In the genomic region with DNA sequence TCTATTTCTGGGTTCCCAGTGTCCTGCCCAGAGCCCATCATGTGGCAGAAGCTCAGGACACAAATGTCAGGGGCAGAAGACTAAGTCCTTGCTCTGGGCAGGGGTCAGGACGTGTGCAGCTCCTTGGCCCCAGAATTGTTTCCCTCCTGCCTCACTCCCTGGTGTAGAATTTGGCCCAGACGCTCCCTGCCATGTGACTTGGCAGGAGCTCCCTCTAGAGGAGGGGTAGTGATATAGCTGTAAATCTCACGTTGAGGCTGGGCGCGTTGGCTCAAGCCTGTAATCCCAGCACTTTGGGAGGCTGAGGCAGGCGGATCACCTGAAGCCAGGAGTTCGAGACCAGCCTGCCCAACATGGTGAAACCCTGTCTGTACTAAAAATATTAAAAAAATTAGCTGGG, we compare ENCODE assay signal across 10 cellular contexts.
A peak's percentile ranks its signal among the peaks of the same experiment; 100 is the strongest.
DNase-seq lines count a peak whose midpoint lies in the region; ATAC-seq, FAIRE-seq and TF ChIP-seq lines count a peak whose summit lies in the region.
"Had no signal": no experiment of that assay in that cellular context is flagged by ENCODE, and none has a peak within 500 bp of the region (broad histone marks: within the 10 kb centered on the region; RNA-seq: fewer than 3 reads in every experiment).

No MANE protein-coding gene starts in this region.

- H3K9me3 ChIP-seq in Loucy (ENCODE audit: insufficient read depth, low read depth, low read length) = no peaks in the 10 kb centered on the region
- H3K9me3 ChIP-seq in K562 (replicated peaks; ENCODE audit: control insufficient read depth, insufficient read depth, low read depth, low read length) = 0 out of 2 replicates have a peak, but pooled peaks cover 2% of the 10 kb centered on the region
- no peaks in the 10 kb centered on the region for H3K9me3 ChIP-seq in osteoblast (ENCODE audit: low read depth, low read length)
- H3K9me3 ChIP-seq: vagina had no signal

- no peaks in the 10 kb centered on the region for H4K20me1 ChIP-seq in Loucy (ENCODE audit: insufficient read depth, low read length, poor library complexity, severe bottlenecking)
- H4K20me1 ChIP-seq in K562 (replicated peaks; ENCODE audit: control insufficient read depth, insufficient read depth, low read length) = no peaks in the 10 kb centered on the region
- H4K20me1 ChIP-seq in osteoblast (ENCODE audit: insufficient read depth, low read length) = no peaks in the 10 kb centered on the region

- TF ChIP-seq EP300 in K562 (IDR thresholded peaks at IDR 0.05; ENCODE audit: low read length) = no peak

- H3K79me2 ChIP-seq in Loucy (ENCODE audit: insufficient read depth, low read length) (no peaks in the 10 kb centered on the region), K562 (ENCODE audit: control insufficient read depth, insufficient read depth, low read length) (no peaks in the 10 kb centered on the region), osteoblast (ENCODE audit: insufficient read depth, low read length) (no peaks in the 10 kb centered on the region)

- peak; percentile 83 for FAIRE-seq in K562 (lab: Jason Lieb, UNC)

- CTCF ChIA-PET in K562 (lab: Yijun Ruan, JAX; ENCODE audit: low intra/inter-chr PET ratio) = no interaction called here

- H3F3A ChIP-seq in Loucy (ENCODE audit: low read depth) = no peaks in the 10 kb centered on the region

- no peak for TF ChIP-seq POLR2A in K562 (conservative IDR thresholded peaks at IDR 0.05)

- H3K4me2 ChIP-seq in Loucy (ENCODE audit: low read depth, low read length, poor library complexity, severe bottlenecking) (no peak overlapping the region), K562 (ENCODE audit: insufficient read depth, low read length) (no peak overlapping the region), osteoblast (ENCODE audit: insufficient read depth, low read length) (no peak overlapping the region)

- peak; percentile 88 for ATAC-seq in K562
- no peak for ATAC-seq in HG03095 (IDR thresholded peaks at IDR 0.05; ENCODE audit: unreplicated experiment)

- TF ChIP-seq CTCF in Loucy (conservative IDR thresholded peaks at IDR 0.05; ENCODE audit: low read length) (peak; percentile 63), K562 (IDR thresholded peaks at IDR 0.05 in 2 of 3, conservative IDR thresholded peaks at IDR 0.05 in 1 of 3; ENCODE audit: insufficient read depth in 2 of 3, low read depth in 1 of 3, low read length in 3 of 3) (peak; percentile 74 to 81 (median 80)), osteoblast (IDR thresholded peaks at IDR 0.05; ENCODE audit: extremely low read depth, low read depth, low read length) (peak; percentile 18)

- no peaks in the 10 kb centered on the region for H3K9me1 ChIP-seq in K562 (ENCODE audit: control insufficient read depth, insufficient read depth, low read length)

- H3K27ac ChIP-seq in K562 (ENCODE audit: extremely low read depth, low read depth, low read length) (no peak overlapping the region), osteoblast (ENCODE audit: low read depth, low read length) (no peak overlapping the region)
- H3K27ac ChIP-seq: epithelial cell of prostate, vagina had no signal

- H3K4me3 ChIP-seq in Loucy (ENCODE audit: low read length, poor library complexity, severe bottlenecking) (no peak overlapping the region), K562 (no peak overlapping the region), osteoblast (ENCODE audit: insufficient read depth, low read length) (no peak overlapping the region)
- H3K4me3 ChIP-seq: vagina had no signal

- H2AFZ ChIP-seq in Loucy (ENCODE audit: low read length) (no peak overlapping the region), K562 (ENCODE audit: low read depth, low read length) (0 out of 2 replicates have a peak overlapping the region, but pooled peaks have one; percentile 40), osteoblast (ENCODE audit: low read length) (no peak overlapping the region)

- H3K9ac ChIP-seq in Loucy (ENCODE audit: low read depth, low read length, poor library complexity, severe bottlenecking) = no peak overlapping the region
- H3K9ac ChIP-seq in K562 (ENCODE audit: insufficient read depth in 1 of 2, low read depth in 2 of 2, low read length in 2 of 2) = no peak overlapping the region

- 0% methylated on average over 7 of the region's 7 CpGs for WGBS in K562 (ENCODE audit: insufficient coverage, low coverage, missing lambda C conversion rate)

- POLR2A ChIA-PET in K562 (lab: Yijun Ruan, JAX) = interaction anchor here (0.6 to 1.0 kb wide), 3 partner anchors 32 to 102 kb away, joined by 3 read pairs; partner anchors contain the start of gene MTOR

- DNase-seq in NCI-H82 (lab: John Stamatoyannopoulos, UW) (peak; percentile 76), NCI-H82 treated with DMSO at 0.1 percent for 48 hours (lab: John Stamatoyannopoulos, UW; ENCODE audit: unreplicated experiment) (no peak), K562 (ENCODE audit: extremely low read depth in 1 of 4, low spot score in 3 of 4) (peak; percentile 65 to 72 (median 67)), osteoblast (ENCODE audit: insufficient read length, low spot score, missing footprints) (no peak), NCI-H1694 (lab: John Stamatoyannopoulos, UW) (no peak)
- no peak for DNase-seq in stimulated activated CD4-positive, alpha-beta T cell treated with anti-CD3 and anti-CD28 coated beads, Interleukin-4, amount 100 ng/mL, for 1 hour

- H3K4me1 ChIP-seq in Loucy (ENCODE audit: insufficient read depth, low read length, poor library complexity, severe bottlenecking) (no peaks in the 10 kb centered on the region), K562 (replicated peaks in 1 of 2; ENCODE audit: control insufficient read depth in 2 of 2, insufficient read depth in 2 of 2, low read length in 2 of 2) (peaks cover 0 to 3% of the 10 kb centered on the region in 2 experiments; a peak in 1 of 5 replicates), osteoblast (ENCODE audit: insufficient read depth, low read length) (no peaks in the 10 kb centered on the region)
- H3K4me1 ChIP-seq: vagina had no signal

- intact Hi-C loops in K562 (cut with micrococcal nuclease) = loop anchor here (1.0 to 5.0 kb wide), 4 partner anchors 27 to 327 kb away; no protein-coding TSS in a partner anchor

- H3K36me3 ChIP-seq in Loucy (ENCODE audit: insufficient read depth, low read length) (no peaks in the 10 kb centered on the region), K562 (ENCODE audit: control insufficient read depth, insufficient read depth, low read length) (no peaks in the 10 kb centered on the region), osteoblast (ENCODE audit: insufficient read depth, low read length) (no peaks in the 10 kb centered on the region)
- H3K36me3 ChIP-seq: vagina had no signal

- BruUV-seq in K562 (replicated peaks; lab: Mats Ljungman, UMichigan) = no TSS peak

- H3K27me3 ChIP-seq in Loucy (ENCODE audit: insufficient read depth, low read length, poor library complexity, severe bottlenecking) (no peaks in the 10 kb centered on the region), K562 (ENCODE audit: control insufficient read depth in 2 of 2, insufficient read depth in 2 of 2, low read length in 2 of 2) (peaks cover 16 to 53% of the 10 kb centered on the region in 2 experiments), osteoblast (ENCODE audit: insufficient read depth, low read length) (peaks cover 5% of the 10 kb centered on the region)
- H3K27me3 ChIP-seq: vagina had no signal

- TF ChIP-seq RAD21 in K562 (CRISPR knock-in tag; conservative IDR thresholded peaks at IDR 0.05 in 1 of 2, IDR thresholded peaks at IDR 0.05 in 1 of 2) = peak; percentile 37 to 81

- in situ Hi-C loops in K562 (cut with MboI) = no loop called here

- H3K9me2 ChIP-seq in Loucy (replicated peaks; ENCODE audit: low read depth, low read length) = no peaks in the 10 kb centered on the region

TF ChIP-seq in K562, 482 proteins besides CTCF, POLR2A, EP300 and RAD21 (continues in another document):
- TF ChIP-seq, protein P1, sequence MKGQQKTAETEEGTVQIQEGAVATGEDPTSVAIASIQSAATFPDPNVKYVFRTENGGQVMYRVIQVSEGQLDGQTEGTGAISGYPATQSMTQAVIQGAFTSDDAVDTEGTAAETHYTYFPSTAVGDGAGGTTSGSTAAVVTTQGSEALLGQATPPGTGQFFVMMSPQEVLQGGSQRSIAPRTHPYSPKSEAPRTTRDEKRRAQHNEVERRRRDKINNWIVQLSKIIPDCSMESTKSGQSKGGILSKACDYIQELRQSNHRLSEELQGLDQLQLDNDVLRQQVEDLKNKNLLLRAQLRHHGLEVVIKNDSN (CRISPR knock-in tag; IDR thresholded peaks at IDR 0.05) = peak; percentile 86
- TF ChIP-seq MAZ (CRISPR knock-in tag; conservative IDR thresholded peaks at IDR 0.05 in 1 of 2, IDR thresholded peaks at IDR 0.05 in 1 of 2) (peak in 1 of 2 experiments; percentile 36; a peak in 1 of 4 replicates), MTA3 (IDR thresholded peaks at IDR 0.05; ENCODE audit: borderline replicate concordance) (peak; percentile 89), RAD51 (IDR thresholded peaks at IDR 0.05; ENCODE audit: borderline replicate concordance, low read depth) (peak; percentile 54), TFAP4 (CRISPR knock-in tag; IDR thresholded peaks at IDR 0.05; ENCODE audit: borderline replicate concordance) (peak; percentile 33; the same call in 1 of the 2 replicates)
- TF ChIP-seq, protein P2, sequence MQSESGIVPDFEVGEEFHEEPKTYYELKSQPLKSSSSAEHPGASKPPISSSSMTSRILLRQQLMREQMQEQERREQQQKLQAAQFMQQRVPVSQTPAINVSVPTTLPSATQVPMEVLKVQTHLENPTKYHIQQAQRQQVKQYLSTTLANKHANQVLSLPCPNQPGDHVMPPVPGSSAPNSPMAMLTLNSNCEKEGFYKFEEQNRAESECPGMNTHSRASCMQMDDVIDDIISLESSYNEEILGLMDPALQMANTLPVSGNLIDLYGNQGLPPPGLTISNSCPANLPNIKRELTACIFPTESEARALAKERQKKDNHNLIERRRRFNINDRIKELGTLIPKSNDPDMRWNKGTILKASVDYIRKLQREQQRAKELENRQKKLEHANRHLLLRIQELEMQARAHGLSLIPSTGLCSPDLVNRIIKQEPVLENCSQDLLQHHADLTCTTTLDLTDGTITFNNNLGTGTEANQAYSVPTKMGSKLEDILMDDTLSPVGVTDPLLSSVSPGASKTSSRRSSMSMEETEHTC (IDR thresholded peaks at IDR 0.05) = peak; percentile 70
- TF ChIP-seq, protein P3, sequence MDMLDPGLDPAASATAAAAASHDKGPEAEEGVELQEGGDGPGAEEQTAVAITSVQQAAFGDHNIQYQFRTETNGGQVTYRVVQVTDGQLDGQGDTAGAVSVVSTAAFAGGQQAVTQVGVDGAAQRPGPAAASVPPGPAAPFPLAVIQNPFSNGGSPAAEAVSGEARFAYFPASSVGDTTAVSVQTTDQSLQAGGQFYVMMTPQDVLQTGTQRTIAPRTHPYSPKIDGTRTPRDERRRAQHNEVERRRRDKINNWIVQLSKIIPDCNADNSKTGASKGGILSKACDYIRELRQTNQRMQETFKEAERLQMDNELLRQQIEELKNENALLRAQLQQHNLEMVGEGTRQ (CRISPR knock-in tag; IDR thresholded peaks at IDR 0.05) = peak; percentile 80

Comparison
In these comparisons a context has a peak if more than half of its experiments do, and no peak if none do; other contexts are left out.
1. DNase-seq: peak in NCI-H82 (single experiment) and K562 (4 of 4); none in NCI-H82 treated with DMSO at 0.1 percent for 48 hours (single experiment), osteoblast (single experiment), NCI-H1694 (single experiment) and stimulated activated CD4-positive, alpha-beta T cell treated with anti-CD3 and anti-CD28 coated beads, Interleukin-4, amount 100 ng/mL, for 1 hour (single experiment).
2. CTCF ChIP-seq: peak in every context shown above with its lines; median percentile 80 in K562; 63 in Loucy; 18 in osteoblast.